12 cellular contexts compared by ENCODE assay signal in genomic region chr6:38572186-38572813, GRCh38.
DNase-seq lines count a peak whose midpoint lies in the region; ATAC-seq, FAIRE-seq and TF ChIP-seq lines count a peak whose summit lies in the region.
"Had no signal": no experiment of that assay in that cellular context is flagged by ENCODE, and none has a peak within 500 bp of the region (broad histone marks: within the 10 kb centered on the region; RNA-seq: fewer than 3 reads in every experiment).

No MANE protein-coding gene starts in this region.

- no peak for TF ChIP-seq CTCF in GM13977 (IDR thresholded peaks at IDR 0.05; ENCODE audit: extremely low read depth, insufficient read depth, missing control alignments)

- DNase-seq in GM13977 (ENCODE audit: low spot score) (peak; percentile 12), NCI-H2029 treated with DMSO at 0.1 percent for 48 hours (lab: John Stamatoyannopoulos, UW) (peak; percentile 28), kidney tubule cell (ENCODE audit: low spot score) (peak; percentile 11), cerebellum (ENCODE audit: low spot score) (no peak), NCI-H524 (lab: John Stamatoyannopoulos, UW) (no peak), RCC 7860 (ENCODE audit: low spot score) (no peak)
- DNase-seq: GF-D8, heart left ventricle, NCI-H1694 treated with DMSO at 0.1 percent for 48 hours, posterior cingulate gyrus had no signal

- in situ Hi-C loops in GM13977 (cut with MboI; ENCODE audit: low pct_unique_long_range_greater_than_20kb, low sequenced_read_pairs, unreplicated experiment) = no loop called here

- ATAC-seq in GM21367 (IDR thresholded peaks at IDR 0.05; ENCODE audit: unreplicated experiment) (peak; percentile 67), GM19463 (IDR thresholded peaks at IDR 0.05; ENCODE audit: unreplicated experiment) (no peak)

- FAIRE-seq in RCC 7860 (lab: Jason Lieb, UNC) = no peak

Comparison
In these comparisons a context has a peak if more than half of its experiments do, and no peak if none do; other contexts are left out.
1. DNase-seq: peak in GM13977 (single experiment), NCI-H2029 treated with DMSO at 0.1 percent for 48 hours (single experiment) and kidney tubule cell (single experiment); none in cerebellum (single experiment), NCI-H524 (0 of 2) and RCC 7860 (single experiment).